ENCODE assay signal across 17 cellular contexts in the genomic region with DNA sequence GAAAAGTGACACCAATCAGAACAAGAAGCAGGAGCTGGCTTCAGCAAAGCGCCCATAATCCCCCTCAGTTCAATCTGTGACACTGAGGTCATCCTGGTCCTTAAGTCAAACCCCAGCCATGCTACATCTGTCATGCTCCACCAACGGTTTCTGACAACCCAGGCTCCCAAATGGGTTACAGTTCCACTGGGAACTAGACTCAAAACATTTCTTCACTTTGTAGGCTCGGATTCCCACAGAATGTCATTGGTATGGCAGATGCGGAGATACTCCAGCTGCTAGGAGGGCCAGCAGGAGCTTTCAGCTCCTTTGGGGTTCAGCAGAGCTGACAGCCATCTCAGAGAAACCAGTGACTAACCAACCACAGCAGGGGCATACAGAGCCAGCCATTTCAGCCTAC. TPM values are rescaled to one million over a fixed set of nuclear protein-coding genes. Genes with fewer than 3 reads are reported as not detected.
DNase-seq lines count a peak whose midpoint lies in the region; ATAC-seq and TF ChIP-seq lines count a peak whose summit lies in the region.
"Had no signal": no experiment of that assay in that cellular context is flagged by ENCODE, and none has a peak within 500 bp of the region (broad histone marks: within the 10 kb centered on the region; RNA-seq: fewer than 3 reads in every experiment).

No MANE protein-coding gene starts in this region.

- H2BK120ac ChIP-seq in mesenchymal stem cell (ENCODE audit: low read depth, low read length) = no peak overlapping the region

- peak overlapping the region; percentile 100 for H3K27ac ChIP-seq in VCaP
- H3K27ac ChIP-seq in mesenchymal stem cell (ENCODE audit: low read length, poor library complexity, severe bottlenecking) = no peak overlapping the region
- peak overlapping the region; percentile 85 to 87 for H3K27ac ChIP-seq in thoracic aorta

- peaks cover 15% of the 10 kb centered on the region for H3K4me1 ChIP-seq in mesenchymal stem cell (ENCODE audit: control insufficient read depth, insufficient read depth, low read depth, low read length)
- H3K4me1 ChIP-seq in thoracic aorta (ENCODE audit: control insufficient read depth in 1 of 2, low read depth in 2 of 2) = peaks cover 17 to 40% of the 10 kb centered on the region in 2 donors

- H3K36me3 ChIP-seq in mesenchymal stem cell (ENCODE audit: control insufficient read depth in 1 of 2, insufficient read depth in 2 of 2, low read depth in 1 of 2, low read length in 2 of 2) (peaks cover 0 to 4% of the 10 kb centered on the region in 2 experiments), thoracic aorta (no peaks in the 10 kb centered on the region)
- H3K36me3 ChIP-seq: brain microvascular endothelial cell had no signal

- peak overlapping the region; percentile 30 for H2AK5ac ChIP-seq in mesenchymal stem cell (ENCODE audit: low read length, severe bottlenecking)

- H3K14ac ChIP-seq in mesenchymal stem cell (ENCODE audit: low read length in 2 of 2) = no peak overlapping the region

- H2BK15ac ChIP-seq in mesenchymal stem cell (ENCODE audit: low read depth, poor library complexity, severe bottlenecking) = no peak overlapping the region

- H3K18ac ChIP-seq in mesenchymal stem cell (ENCODE audit: low read depth in 1 of 2, low read length in 2 of 2) = peak overlapping the region in 1 of 2 experiments; percentile 14

- H4K8ac ChIP-seq in mesenchymal stem cell (ENCODE audit: low read length) = no peak overlapping the region

- H3K23ac ChIP-seq in mesenchymal stem cell (ENCODE audit: low read length in 2 of 2) = no peak overlapping the region

- H3K27me3 ChIP-seq in mesenchymal stem cell (ENCODE audit: control insufficient read depth in 1 of 2, insufficient read depth in 1 of 2, low read length in 2 of 2) = no peaks in the 10 kb centered on the region
- no peaks in the 10 kb centered on the region for H3K27me3 ChIP-seq in thoracic aorta (replicated peaks; ENCODE audit: insufficient read depth)
- H3K27me3 ChIP-seq: brain microvascular endothelial cell, foreskin keratinocyte, sigmoid colon had no signal

- H3K9me3 ChIP-seq in mesenchymal stem cell (ENCODE audit: control insufficient read depth, low read length) (no peaks in the 10 kb centered on the region), thoracic aorta (no peaks in the 10 kb centered on the region)
- H3K9me3 ChIP-seq: A549, sigmoid colon had no signal

- H3K4me3 ChIP-seq in mesenchymal stem cell (ENCODE audit: insufficient read depth in 1 of 2, low read depth in 1 of 2, low read length in 2 of 2) (no peak overlapping the region), thoracic aorta (no peak overlapping the region)
- H3K4me3 ChIP-seq: A549, sigmoid colon had no signal

- peaks cover 9% of the 10 kb centered on the region for H3K79me1 ChIP-seq in mesenchymal stem cell (replicated peaks; ENCODE audit: low read length, poor library complexity, severe bottlenecking)

- H2BK12ac ChIP-seq in mesenchymal stem cell (ENCODE audit: low read length in 2 of 2) = no peak overlapping the region

- H3K4ac ChIP-seq in mesenchymal stem cell (ENCODE audit: low read depth in 1 of 2, low read length in 2 of 2) = no peak overlapping the region

- DNase-seq in activated T-cell treated with anti-CD3 and anti-CD28 coated beads for 48 hours (ENCODE audit: low read depth) (peak; percentile 12), activated T-cell treated with anti-CD3 and anti-CD28 coated beads for 4 hours (no peak), mesenchymal stem cell (peak; percentile 27), thoracic aorta (ENCODE audit: low spot score) (no peak), AG08396 (ENCODE audit: low spot score) (no peak), Kasumi-1 (lab: John Stamatoyannopoulos, UW) (no peak), MV-4-11 (lab: John Stamatoyannopoulos, UW) (no peak)
- DNase-seq: foreskin keratinocyte; NCI-H2081 treated with DMSO at 0.1 percent for 48 hours; NCI-H510A; sigmoid colon; stimulated activated CD4-positive, alpha-beta T cell treated with anti-CD3 and anti-CD28 coated beads, Interleukin-4, amount 100 ng/mL, for 1 hour; T-helper 9 cell had no signal

- TF ChIP-seq CTCF in VCaP (conservative IDR thresholded peaks at IDR 0.05) (no peak), thoracic aorta (IDR thresholded peaks at IDR 0.05) (no peak)

- H3K4me2 ChIP-seq in mesenchymal stem cell (ENCODE audit: low read length, poor library complexity, severe bottlenecking) = no peak overlapping the region

- 82% methylated on average over 4 of the region's 4 CpGs for WGBS in mesenchymal stem cell

- no peak overlapping the region for H4K91ac ChIP-seq in mesenchymal stem cell (ENCODE audit: low read length)

- H3K9ac ChIP-seq in mesenchymal stem cell (ENCODE audit: low read length) = no peak overlapping the region

- H2AFZ ChIP-seq in mesenchymal stem cell (ENCODE audit: low read depth, low read length) = no peak overlapping the region

- no peak overlapping the region for H2BK5ac ChIP-seq in mesenchymal stem cell (ENCODE audit: low read depth, low read length, poor library complexity, severe bottlenecking)

- ATAC-seq in thoracic aorta (ENCODE audit: insufficient number of reproducible peaks, low FRiP score, low read depth) = no peak
- ATAC-seq: foreskin keratinocyte, left lobe of liver had no signal

RNA-seq across cellular contexts. Expression of a gene that starts 48.9 kb away (rescaled TPM):
- polyA plus RNA-seq in mesenchymal stem cell (2013, experiment 1 of 2) = 35.5 TPM
- 37.0 TPM for polyA plus RNA-seq in mesenchymal stem cell (2013, experiment 2 of 2)
- total RNA-seq in thoracic aorta = 10 to 100 TPM; 35.0 to 63.5 TPM

Comparison
In these comparisons a context has a peak if more than half of its experiments do, and no peak if none do; other contexts are left out.
1. DNase-seq: peak in activated T-cell treated with anti-CD3 and anti-CD28 coated beads for 48 hours (single experiment) and mesenchymal stem cell (single experiment); none in activated T-cell treated with anti-CD3 and anti-CD28 coated beads for 4 hours (single experiment), thoracic aorta (single experiment), AG08396 (single experiment), Kasumi-1 (0 of 2) and MV-4-11 (single experiment).